9 cellular contexts compared by ENCODE assay signal in the genomic region with DNA sequence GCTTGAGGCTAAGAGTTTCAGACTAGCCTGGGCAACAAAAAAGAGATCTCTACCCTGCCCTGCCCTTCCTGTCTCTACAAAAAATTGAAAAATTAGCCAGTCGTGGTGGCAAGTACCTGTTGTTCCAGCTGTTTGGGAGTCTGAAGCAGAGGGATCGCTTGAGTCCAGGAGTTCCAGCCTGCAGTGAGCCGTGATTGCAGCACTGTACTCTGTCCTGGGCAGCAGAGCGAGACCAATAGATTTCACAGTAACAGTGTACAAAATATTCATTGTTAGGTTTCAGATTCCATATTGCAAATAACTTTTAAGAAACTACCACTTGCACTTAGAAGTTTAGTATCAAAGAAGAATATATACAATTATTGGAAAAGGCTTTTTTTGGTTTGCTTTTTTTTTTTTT.
"Had no signal": no experiment of that assay in that cellular context is flagged by ENCODE, and none has a peak within 500 bp of the region (broad histone marks: within the 10 kb centered on the region; RNA-seq: fewer than 3 reads in every experiment).

No MANE protein-coding gene starts in this region.

- H3K27ac ChIP-seq: GM23248 had no signal

- H3K36me3 ChIP-seq: HAP-1 had no signal

- H3K27ac Mint-ChIP-seq: HFFc6, IgD-negative memory B cell had no signal

- H3K9ac ChIP-seq: GM23248 had no signal

- FAIRE-seq: HTR-8/SVneo had no signal

- H3K4me1 ChIP-seq: HAP-1 had no signal

- H3K4me3 ChIP-seq: GM23248, HAP-1 had no signal

- H3K27me3 Mint-ChIP-seq: IgD-negative memory B cell had no signal

- H2AFZ ChIP-seq: GM23248 had no signal

- ATAC-seq: HCT116 had no signal

- H3K9me3 ChIP-seq: HAP-1 had no signal

- H3K9me3 Mint-ChIP-seq: HFFc6, IgD-negative memory B cell had no signal

- H3K4me3 Mint-ChIP-seq: HFFc6, IgD-negative memory B cell had no signal

- DNase-seq: GM23248, GOT3, H7, HFFc6, KBM-7 had no signal
